In the genomic region with DNA sequence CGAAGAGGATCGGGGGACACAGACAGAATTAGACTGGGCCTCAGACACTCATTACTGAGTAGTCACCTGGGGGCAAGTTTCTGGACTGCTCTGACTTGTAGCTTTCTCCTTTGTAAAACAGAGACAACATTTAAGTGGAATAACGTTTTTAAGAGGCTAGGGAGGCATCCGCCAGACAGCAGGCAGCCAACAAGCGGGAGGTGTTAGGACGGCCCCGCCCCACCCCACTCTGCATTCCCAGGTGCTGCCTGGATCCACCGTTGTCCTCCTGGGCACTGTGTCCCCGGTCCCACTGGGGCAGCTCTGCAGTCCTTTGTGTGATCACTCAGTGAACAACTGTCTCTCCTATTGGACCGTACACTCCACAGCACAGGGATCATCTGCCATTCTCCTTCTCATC, we compare ENCODE assay signal across 15 cellular contexts.
DNase-seq lines count a peak whose midpoint lies in the region; ATAC-seq lines count a peak whose summit lies in the region.
"Had no signal": no experiment of that assay in that cellular context is flagged by ENCODE, and none has a peak within 500 bp of the region (broad histone marks: within the 10 kb centered on the region; RNA-seq: fewer than 3 reads in every experiment).

No MANE protein-coding gene starts in this region.

- H3K4me3 Mint-ChIP-seq in T-helper 2 cell treated with Interferon-gamma antibody and Interleukin-4, amounts not matched to agents 5 μg/mL and 100 μg/mL, for 36 hours = no peak overlapping the region
- H3K4me3 Mint-ChIP-seq in activated naive CD4-positive, alpha-beta T cell treated with anti-CD3 and anti-CD28 coated beads, Interleukin-2, amount 50 U/mL, for 24 hours = peak overlapping the region; percentile 86
- H3K4me3 Mint-ChIP-seq in stimulated activated naive B cell treated with anti-CD40 and anti-IgM and Interleukin-4, amounts not matched to agents 10 μg/mL and 1 μg/mL and 100 μg/mL, for 72 hours = peak overlapping the region in 1 of 2 donors; percentile 18
- H3K4me3 Mint-ChIP-seq: CD14-positive monocyte had no signal

- peaks cover 8% of the 10 kb centered on the region for H3K36me3 Mint-ChIP-seq in T-helper 2 cell treated with Interferon-gamma antibody and Interleukin-4, amounts not matched to agents 5 μg/mL and 100 μg/mL, for 36 hours (ENCODE audit: low read depth)
- H3K36me3 Mint-ChIP-seq in activated naive CD4-positive, alpha-beta T cell treated with anti-CD3 and anti-CD28 coated beads, Interleukin-2, amount 50 U/mL, for 24 hours = peaks cover 16% of the 10 kb centered on the region
- H3K36me3 Mint-ChIP-seq in activated naive CD4-positive, alpha-beta T cell treated with anti-CD3 and anti-CD28 coated beads, Interleukin-2, amount 50 U/mL, for 72 hours = peaks cover 10 to 31% of the 10 kb centered on the region in 2 donors
- H3K36me3 Mint-ChIP-seq in stimulated activated naive B cell treated with anti-CD40 and anti-IgM and Interleukin-4, amounts not matched to agents 10 μg/mL and 1 μg/mL and 100 μg/mL, for 72 hours = peaks cover 6 to 42% of the 10 kb centered on the region in 2 donors

- peaks cover 81% of the 10 kb centered on the region for H3K4me1 Mint-ChIP-seq in T-helper 2 cell treated with Interferon-gamma antibody and Interleukin-4, amounts not matched to agents 5 μg/mL and 100 μg/mL, for 36 hours (ENCODE audit: low read depth)
- H3K4me1 Mint-ChIP-seq in activated naive CD4-positive, alpha-beta T cell treated with anti-CD3 and anti-CD28 coated beads, Interleukin-2, amount 50 U/mL, for 24 hours = peaks cover 92% of the 10 kb centered on the region
- H3K4me1 Mint-ChIP-seq in stimulated activated naive B cell treated with anti-CD40 and anti-IgM and Interleukin-4, amounts not matched to agents 10 μg/mL and 1 μg/mL and 100 μg/mL, for 72 hours = peaks cover 55 to 77% of the 10 kb centered on the region in 2 donors

- peak overlapping the region; percentile 58 for H3K27ac Mint-ChIP-seq in T-helper 2 cell treated with Interferon-gamma antibody and Interleukin-4, amounts not matched to agents 5 μg/mL and 100 μg/mL, for 36 hours
- peak overlapping the region; percentile 100 for H3K27ac Mint-ChIP-seq in activated naive CD4-positive, alpha-beta T cell treated with anti-CD3 and anti-CD28 coated beads, Interleukin-2, amount 50 U/mL, for 24 hours
- peak overlapping the region; percentile 100 for H3K27ac Mint-ChIP-seq in activated naive CD4-positive, alpha-beta T cell treated with anti-CD3 and anti-CD28 coated beads, Interleukin-2, amount 50 U/mL, for 72 hours
- peak overlapping the region; percentile 88 for H3K27ac Mint-ChIP-seq in stimulated activated naive B cell treated with anti-CD40 and anti-IgM and Interleukin-4, amounts not matched to agents 10 μg/mL and 1 μg/mL and 100 μg/mL, for 72 hours
- H3K27ac Mint-ChIP-seq: CD14-positive monocyte had no signal

- ATAC-seq in activated naive CD4-positive, alpha-beta T cell treated with anti-CD3 and anti-CD28 coated beads, Interleukin-2, amount 50 U/mL, for 72 hours = no peak
- no peak for ATAC-seq in stimulated activated naive B cell treated with anti-CD40 and anti-IgM and Interleukin-4, amounts not matched to agents 10 μg/mL and 1 μg/mL and 100 μg/mL, for 72 hours (replicated peaks)

- no peak for DNase-seq in T-helper 2 cell treated with Interferon-gamma antibody and Interleukin-4, amounts not matched to agents 5 μg/mL and 100 μg/mL, for 36 hours (ENCODE audit: low spot score)
- DNase-seq in T-helper 2 cell (no peak), NCI-H2107 treated with DMSO at 0.1 percent for 48 hours (lab: John Stamatoyannopoulos, UW; ENCODE audit: unreplicated experiment) (no peak)
- DNase-seq in activated naive CD4-positive, alpha-beta T cell treated with anti-CD3 and anti-CD28 coated beads, Interleukin-2, amount 50 U/mL, for 16 hours = no peak
- no peak for DNase-seq in activated naive CD4-positive, alpha-beta T cell treated with anti-CD3 and anti-CD28 coated beads, Interleukin-2, amount 50 U/mL, for 72 hours (ENCODE audit: low spot score in 2 of 2)
- DNase-seq in stimulated activated naive B cell treated with anti-CD40 and anti-IgM and Interleukin-4, amounts not matched to agents 10 μg/mL and 1 μg/mL and 100 μg/mL, for 72 hours = no peak
- DNase-seq in effector CD4-positive, alpha-beta T cell = no peak
- DNase-seq: H7, KG1, NCI-H1092, NCI-H1694, NCI-H510A, NCI-H82 had no signal

- no peaks in the 10 kb centered on the region for H3K27me3 Mint-ChIP-seq in T-helper 2 cell treated with Interferon-gamma antibody and Interleukin-4, amounts not matched to agents 5 μg/mL and 100 μg/mL, for 36 hours (ENCODE audit: low read depth)
- no peaks in the 10 kb centered on the region for H3K27me3 Mint-ChIP-seq in activated naive CD4-positive, alpha-beta T cell treated with anti-CD3 and anti-CD28 coated beads, Interleukin-2, amount 50 U/mL, for 24 hours
- H3K27me3 Mint-ChIP-seq in stimulated activated naive B cell treated with anti-CD40 and anti-IgM and Interleukin-4, amounts not matched to agents 10 μg/mL and 1 μg/mL and 100 μg/mL, for 72 hours = no peaks in the 10 kb centered on the region

- H3K9me3 Mint-ChIP-seq in T-helper 2 cell treated with Interferon-gamma antibody and Interleukin-4, amounts not matched to agents 5 μg/mL and 100 μg/mL, for 36 hours = no peaks in the 10 kb centered on the region
- peaks cover 4% of the 10 kb centered on the region for H3K9me3 Mint-ChIP-seq in activated naive CD4-positive, alpha-beta T cell treated with anti-CD3 and anti-CD28 coated beads, Interleukin-2, amount 50 U/mL, for 24 hours
- H3K9me3 Mint-ChIP-seq in activated naive CD4-positive, alpha-beta T cell treated with anti-CD3 and anti-CD28 coated beads, Interleukin-2, amount 50 U/mL, for 72 hours = peaks cover 0 to 7% of the 10 kb centered on the region in 2 donors
- H3K9me3 Mint-ChIP-seq in stimulated activated naive B cell treated with anti-CD40 and anti-IgM and Interleukin-4, amounts not matched to agents 10 μg/mL and 1 μg/mL and 100 μg/mL, for 72 hours = no peaks in the 10 kb centered on the region
